Comparison of ENCODE assay signal across 18 cellular contexts in the genomic region with DNA sequence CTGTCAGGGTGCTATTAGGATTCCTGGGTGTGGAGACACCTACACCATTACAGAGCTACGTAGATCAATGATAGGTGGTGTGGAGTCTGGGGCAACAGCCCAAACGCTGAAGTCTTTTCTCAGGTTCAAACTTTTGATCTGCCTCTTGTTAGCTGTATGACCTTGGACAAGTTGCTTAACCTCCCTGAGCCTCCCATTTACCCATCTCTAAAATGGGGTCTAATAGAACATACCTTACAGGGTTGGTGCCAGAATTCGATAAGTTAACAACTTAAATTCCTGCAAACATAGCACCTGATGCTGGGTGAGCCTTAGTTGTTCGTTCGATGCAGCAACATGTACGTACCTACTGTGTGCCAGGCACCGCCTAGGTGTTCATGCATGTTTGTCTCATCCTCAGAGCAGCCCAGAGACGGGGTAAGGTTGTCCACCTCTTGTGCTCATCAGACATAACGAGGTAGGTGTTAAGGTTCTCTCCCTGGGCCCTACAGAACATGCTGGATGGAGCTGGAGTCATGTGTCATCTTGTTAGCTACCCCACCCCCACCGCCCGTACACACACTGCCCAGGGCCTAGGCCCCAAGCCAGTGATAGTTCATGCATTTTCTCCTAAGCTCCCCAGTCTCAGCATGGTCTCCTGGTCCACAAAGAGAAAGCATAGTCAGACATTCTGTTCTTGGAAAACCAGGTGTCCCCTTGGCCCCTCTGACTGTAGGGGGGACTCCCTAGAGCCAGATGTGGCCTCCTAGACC.
"Had no signal": no experiment of that assay in that cellular context is flagged by ENCODE, and none has a peak within 500 bp of the region (broad histone marks: within the 10 kb centered on the region; RNA-seq: fewer than 3 reads in every experiment).

No MANE protein-coding gene starts in this region.

- H3K27me3 Mint-ChIP-seq: activated naive CD4-positive, alpha-beta T cell treated with anti-CD3 and anti-CD28 coated beads, Interleukin-2, amount 50 U/mL, for 24 hours; stimulated activated naive CD8-positive, alpha-beta T cell treated with anti-CD3 and anti-CD28 coated beads, Interleukin-15, Interleukin-2, amounts not matched to agents 100 ng/mL and 50 ng/mL, for 24 hours; type B pancreatic cell had no signal

- H3K9me3 ChIP-seq: prostate gland, testis had no signal

- H3K4me3 Mint-ChIP-seq: activated naive CD4-positive, alpha-beta T cell treated with anti-CD3 and anti-CD28 coated beads, Interleukin-2, amount 50 U/mL, for 24 hours; nephron; stimulated activated naive CD8-positive, alpha-beta T cell treated with anti-CD3 and anti-CD28 coated beads, Interleukin-15, Interleukin-2, amounts not matched to agents 100 ng/mL and 50 ng/mL, for 24 hours; T-helper 1 cell treated with Interleukin-12 subunit alpha and Interleukin-12 subunit beta and Interleukin-4 antibody, amounts not matched to agents 30 μg/mL and 1 μg/mL, for 36 hours; type B pancreatic cell had no signal

- H3K27ac ChIP-seq: epithelial cell of prostate, prostate gland, skin epidermis, testis had no signal

- H3K27me3 ChIP-seq: testis had no signal

- H3K9me3 Mint-ChIP-seq: activated naive CD4-positive, alpha-beta T cell treated with anti-CD3 and anti-CD28 coated beads, Interleukin-2, amount 50 U/mL, for 24 hours; nephron; stimulated activated naive CD8-positive, alpha-beta T cell treated with anti-CD3 and anti-CD28 coated beads, Interleukin-15, Interleukin-2, amounts not matched to agents 100 ng/mL and 50 ng/mL, for 24 hours; T-helper 1 cell treated with Interleukin-12 subunit alpha and Interleukin-12 subunit beta and Interleukin-4 antibody, amounts not matched to agents 30 μg/mL and 1 μg/mL, for 36 hours; type B pancreatic cell had no signal

- H3K36me3 Mint-ChIP-seq: activated naive CD4-positive, alpha-beta T cell treated with anti-CD3 and anti-CD28 coated beads, Interleukin-2, amount 50 U/mL, for 24 hours; type B pancreatic cell had no signal

- H3K4me3 ChIP-seq: lung, prostate gland, skin epidermis, testis had no signal

- DNase-seq: activated CD8-positive, alpha-beta memory T cell treated with anti-CD3 and anti-CD28 coated beads for 24 hours; activated gamma-delta T cell; dermis blood vessel endothelial cell; glutamatergic neuron; islet precursor cell; midbrain; right cardiac atrium; stimulated activated CD4-positive, alpha-beta T cell treated with anti-CD3 and anti-CD28 coated beads, Interleukin-2, amount 100 ng/mL, for 48 hours; testis had no signal

- H3K27ac Mint-ChIP-seq: activated naive CD4-positive, alpha-beta T cell treated with anti-CD3 and anti-CD28 coated beads, Interleukin-2, amount 50 U/mL, for 24 hours; nephron; stimulated activated naive CD8-positive, alpha-beta T cell treated with anti-CD3 and anti-CD28 coated beads, Interleukin-15, Interleukin-2, amounts not matched to agents 100 ng/mL and 50 ng/mL, for 24 hours; T-helper 1 cell treated with Interleukin-12 subunit alpha and Interleukin-12 subunit beta and Interleukin-4 antibody, amounts not matched to agents 30 μg/mL and 1 μg/mL, for 36 hours; type B pancreatic cell had no signal

- H3K36me3 ChIP-seq: prostate gland had no signal

- H3K4me1 Mint-ChIP-seq: activated naive CD4-positive, alpha-beta T cell treated with anti-CD3 and anti-CD28 coated beads, Interleukin-2, amount 50 U/mL, for 24 hours had no signal

- H3K4me1 ChIP-seq: prostate gland, testis had no signal
